In the genomic region with DNA sequence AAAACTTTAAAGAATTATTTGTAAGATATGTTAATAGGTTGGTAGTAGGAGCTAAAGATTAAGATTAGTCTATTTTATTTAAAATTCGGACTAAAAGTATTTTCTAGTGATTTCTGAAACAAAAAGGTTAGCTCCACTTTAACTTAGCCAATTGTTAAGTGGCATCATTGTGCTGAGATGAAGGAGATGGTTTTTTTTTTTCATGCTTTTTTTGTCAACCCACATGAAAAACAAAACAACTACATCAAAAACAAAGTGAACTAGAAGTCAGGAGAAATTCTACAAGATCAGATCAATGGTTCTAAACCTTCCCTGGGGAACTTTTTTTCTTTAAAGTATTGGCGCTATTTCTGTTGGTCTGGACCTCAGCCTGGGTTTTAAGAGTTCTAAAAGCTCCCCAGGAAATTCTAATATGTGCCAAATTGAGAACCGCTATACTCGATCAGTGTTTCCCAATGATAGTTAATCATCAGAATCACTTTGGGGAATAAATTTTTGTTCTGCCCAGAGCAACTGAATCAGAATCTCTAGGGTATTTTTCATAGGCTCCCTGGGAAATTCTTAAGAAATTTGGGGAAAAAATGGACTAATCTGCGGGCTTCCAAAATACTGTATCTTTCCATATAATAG, we compare ENCODE assay signal across 19 cellular contexts. TPM values are rescaled to one million over a fixed set of nuclear protein-coding genes. Genes with fewer than 3 reads are reported as not detected.
A peak's percentile ranks its signal among the peaks of the same experiment; 100 is the strongest.
DNase-seq lines count a peak whose midpoint lies in the region; ATAC-seq, FAIRE-seq and TF ChIP-seq lines count a peak whose summit lies in the region.
"Had no signal": no experiment of that assay in that cellular context is flagged by ENCODE, and none has a peak within 500 bp of the region (broad histone marks: within the 10 kb centered on the region; RNA-seq: fewer than 3 reads in every experiment).

No MANE protein-coding gene starts in this region.

- H3K4me1 ChIP-seq in right lobe of liver (peaks cover 0 to 23% (median 3%) of the 10 kb centered on the region in 4 donors), HepG2 (ENCODE audit: insufficient read depth, low read length) (peaks cover 23% of the 10 kb centered on the region), mesenchymal stem cell (ENCODE audit: control insufficient read depth, insufficient read depth, low read depth, low read length) (no peaks in the 10 kb centered on the region), tibial artery (peaks cover 0 to 29% (median 6%) of the 10 kb centered on the region in 4 donors)
- H3K4me1 ChIP-seq: SJSA1 had no signal

- TF ChIP-seq POLR2A in right lobe of liver (IDR thresholded peaks at IDR 0.05) (no peak), HepG2 (IDR thresholded peaks at IDR 0.05; ENCODE audit: insufficient read depth in 1 of 2, low read depth in 2 of 2, low read length in 2 of 2) (no peak)

- BruUV-seq in HepG2 (replicated peaks; lab: Mats Ljungman, UMichigan): no TSS peak

- peaks cover 7% of the 10 kb centered on the region for H3K79me1 ChIP-seq in mesenchymal stem cell (replicated peaks; ENCODE audit: low read length, poor library complexity, severe bottlenecking)

- no peak overlapping the region for H4K91ac ChIP-seq in mesenchymal stem cell (ENCODE audit: low read length)

- no peak for ATAC-seq in right lobe of liver
- no peak for ATAC-seq in HepG2
- ATAC-seq: right cardiac atrium had no signal

- H4K20me1 ChIP-seq in HepG2 (ENCODE audit: insufficient read depth, low read length): no peaks in the 10 kb centered on the region
- H4K20me1 ChIP-seq in SU-DHL-6 (ENCODE audit: low read depth, low read length): no peaks in the 10 kb centered on the region

- no peak for DNase-seq in right lobe of liver
- no peak for DNase-seq in HepG2 (ENCODE audit: low spot score)
- DNase-seq in mesenchymal stem cell: no peak
- no peak for DNase-seq in tibial artery
- DNase-seq in NCI-H510A (lab: John Stamatoyannopoulos, UW): no peak
- DNase-seq in epidermal melanocyte (ENCODE audit: insufficient read length, low spot score): no peak
- DNase-seq in T-helper 1 cell: no peak
- DNase-seq: activated gamma-delta T cell, GDM1, head of caudate nucleus, mammary epithelial cell, NCI-H146, NCI-H446, right cardiac atrium, testis had no signal

- H3K9me3 ChIP-seq in right lobe of liver (no peaks in the 10 kb centered on the region), HepG2 (ENCODE audit: low read length) (no peaks in the 10 kb centered on the region), SU-DHL-6 (ENCODE audit: insufficient read depth, low read length) (no peaks in the 10 kb centered on the region), mesenchymal stem cell (ENCODE audit: control insufficient read depth, low read length) (no peaks in the 10 kb centered on the region), tibial artery (no peaks in the 10 kb centered on the region)
- H3K9me3 ChIP-seq: SJSA1, testis had no signal

- H3K4ac ChIP-seq in mesenchymal stem cell (ENCODE audit: low read depth in 1 of 2, low read length in 2 of 2): no peak overlapping the region

- no peak overlapping the region for H3K23ac ChIP-seq in mesenchymal stem cell (ENCODE audit: low read length in 2 of 2)

- no peak for TF ChIP-seq RAD21 in HepG2 (CRISPR knock-in tag; IDR thresholded peaks at IDR 0.05)

- POLR2A ChIA-PET in HepG2 (lab: Yijun Ruan, JAX): interaction anchor here (1.0 kb wide), 1 partner anchor 23 kb away, joined by 5 read pairs; a partner anchor contains a TSS

- H3K9ac ChIP-seq in HepG2 (ENCODE audit: insufficient read depth, low read depth, low read length) (no peak overlapping the region), SU-DHL-6 (ENCODE audit: low read length) (no peak overlapping the region), mesenchymal stem cell (ENCODE audit: low read length) (peak overlapping the region; percentile 100)

- H3K18ac ChIP-seq in mesenchymal stem cell (ENCODE audit: low read depth in 1 of 2, low read length in 2 of 2): no peak overlapping the region

- 42% methylated on average over 5 of the region's 5 CpGs for WGBS in right lobe of liver (ENCODE audit: insufficient coverage, low coverage, low lambda C conversion rate, missing lambda C conversion rate)
- 97% methylated on average over 5 of the region's 5 CpGs for WGBS in HepG2 (ENCODE audit: low lambda C conversion rate)
- WGBS in mesenchymal stem cell: 100% methylated on average over 3 of the region's 5 CpGs

- TF ChIP-seq CTCF in right lobe of liver (IDR thresholded peaks at IDR 0.05) (no peak), HepG2 (CRISPR knock-in tag; IDR thresholded peaks at IDR 0.05) (no peak), SU-DHL-6 (IDR thresholded peaks at IDR 0.05; ENCODE audit: insufficient read depth, low read length, poor library complexity, severe bottlenecking) (no peak), tibial artery (IDR thresholded peaks at IDR 0.05) (no peak)

- peaks cover 36% of the 10 kb centered on the region for H3F3A ChIP-seq in SU-DHL-6 (ENCODE audit: insufficient read depth)

- peak overlapping the region in 2 of 3 donors; percentile 22 to 32 for H3K27ac ChIP-seq in right lobe of liver
- H3K27ac ChIP-seq in HepG2 (ENCODE audit: extremely low read length, insufficient read depth, low read length): no peak overlapping the region
- H3K27ac ChIP-seq in SU-DHL-6 (ENCODE audit: low read depth, low read length): no peak overlapping the region
- H3K27ac ChIP-seq in mesenchymal stem cell (ENCODE audit: low read length, poor library complexity, severe bottlenecking): no peak overlapping the region
- peak overlapping the region; percentile 100 for H3K27ac ChIP-seq in tibial artery
- H3K27ac ChIP-seq: epithelial cell of prostate, SJSA1, testis had no signal

- intact Hi-C loops in right lobe of liver (cut with DNase I): no loop called here
- intact Hi-C loops in HepG2 (cut with micrococcal nuclease; ENCODE audit: unreplicated experiment): no loop called here
- intact Hi-C loops in tibial artery (cut with DNase I; ENCODE audit: low total_unique reads): loop anchor here (10.0 kb wide), 1 partner anchor 383 kb away; a partner anchor contains a TSS

- no peak overlapping the region for H3K14ac ChIP-seq in mesenchymal stem cell (ENCODE audit: low read length in 2 of 2)

- no peaks in the 10 kb centered on the region for H3K9me2 ChIP-seq in SU-DHL-6 (replicated peaks; ENCODE audit: insufficient read depth, low read length)

- H4K8ac ChIP-seq in mesenchymal stem cell (ENCODE audit: low read length): no peak overlapping the region

- in situ Hi-C loops in HepG2 (cut with HindIII; ENCODE audit: extremely low pct_ligation_motif_present, low pct_unique_long_range_greater_than_20kb): no loop called here

- no peak overlapping the region for H3K4me3 ChIP-seq in right lobe of liver
- no peak overlapping the region for H3K4me3 ChIP-seq in HepG2 (replicated peaks in 1 of 3; ENCODE audit: insufficient read depth in 1 of 3, low read depth in 2 of 3, low read length in 3 of 3)
- no peak overlapping the region for H3K4me3 ChIP-seq in SU-DHL-6 (ENCODE audit: insufficient read depth, low read length, poor library complexity, severe bottlenecking)
- peak overlapping the region in 1 of 2 experiments; percentile 93 for H3K4me3 ChIP-seq in mesenchymal stem cell (ENCODE audit: insufficient read depth in 1 of 2, low read depth in 1 of 2, low read length in 2 of 2)
- H3K4me3 ChIP-seq in tibial artery: no peak overlapping the region
- H3K4me3 ChIP-seq: SJSA1, testis had no signal

- H2BK15ac ChIP-seq in mesenchymal stem cell (ENCODE audit: low read depth, poor library complexity, severe bottlenecking): no peak overlapping the region

- no peak for TF ChIP-seq EP300 in HepG2 (IDR thresholded peaks at IDR 0.05; ENCODE audit: low read depth in 2 of 2, low read length in 2 of 2)
- TF ChIP-seq EP300 in HepG2 (CRISPR knock-in tag; IDR thresholded peaks at IDR 0.05; ENCODE audit: borderline replicate concordance): no peak

- no peaks in the 10 kb centered on the region for H3K36me3 ChIP-seq in right lobe of liver
- no peaks in the 10 kb centered on the region for H3K36me3 ChIP-seq in HepG2 (replicated peaks in 1 of 2; ENCODE audit: control insufficient read depth in 1 of 2, insufficient read depth in 2 of 2, low read length in 2 of 2)
- H3K36me3 ChIP-seq in SU-DHL-6 (ENCODE audit: low read length): no peaks in the 10 kb centered on the region
- no peaks in the 10 kb centered on the region for H3K36me3 ChIP-seq in mesenchymal stem cell (ENCODE audit: control insufficient read depth in 1 of 2, insufficient read depth in 2 of 2, low read depth in 1 of 2, low read length in 2 of 2)
- H3K36me3 ChIP-seq in tibial artery: no peaks in the 10 kb centered on the region

- H2AFZ ChIP-seq in HepG2 (ENCODE audit: low read length): no peak overlapping the region
- no peak overlapping the region for H2AFZ ChIP-seq in SU-DHL-6 (ENCODE audit: low read depth, low read length, severe bottlenecking)
- H2AFZ ChIP-seq in mesenchymal stem cell (ENCODE audit: low read depth, low read length): no peak overlapping the region

- no peak for FAIRE-seq in HepG2 (lab: Jason Lieb, UNC)
- FAIRE-seq: islet of Langerhans had no signal

- CTCF ChIA-PET in HepG2 (lab: Yijun Ruan, JAX; ENCODE audit: low intra/inter-chr PET ratio, low total read pairs): no interaction called here

- H3K27me3 ChIP-seq in right lobe of liver (no peaks in the 10 kb centered on the region), HepG2 (ENCODE audit: control insufficient read depth in 1 of 2, insufficient read depth in 2 of 2, low read length in 2 of 2) (no peaks in the 10 kb centered on the region; a peak in 1 of 5 replicates), SU-DHL-6 (ENCODE audit: low read length) (no peaks in the 10 kb centered on the region), mesenchymal stem cell (ENCODE audit: control insufficient read depth in 1 of 2, insufficient read depth in 1 of 2, low read length in 2 of 2) (no peaks in the 10 kb centered on the region), tibial artery (no peaks in the 10 kb centered on the region)
- H3K27me3 ChIP-seq: SJSA1, testis had no signal

- H2BK120ac ChIP-seq in mesenchymal stem cell (ENCODE audit: low read depth, low read length): no peak overlapping the region

- no peak overlapping the region for H2AK5ac ChIP-seq in mesenchymal stem cell (ENCODE audit: low read length, severe bottlenecking)

- no peak overlapping the region for H3K4me2 ChIP-seq in HepG2 (ENCODE audit: low read depth, low read length)
- H3K4me2 ChIP-seq in SU-DHL-6 (ENCODE audit: low read depth, low read length, poor library complexity, severe bottlenecking): peak overlapping the region; percentile 89
- H3K4me2 ChIP-seq in mesenchymal stem cell (ENCODE audit: low read length, poor library complexity, severe bottlenecking): no peak overlapping the region

- H2BK5ac ChIP-seq in mesenchymal stem cell (ENCODE audit: low read depth, low read length, poor library complexity, severe bottlenecking): no peak overlapping the region

- H2BK12ac ChIP-seq in mesenchymal stem cell (ENCODE audit: low read length in 2 of 2): no peak overlapping the region

- H3K79me2 ChIP-seq in HepG2 (ENCODE audit: insufficient read depth, low read length) (no peaks in the 10 kb centered on the region), SU-DHL-6 (ENCODE audit: insufficient read depth, low read length) (no peaks in the 10 kb centered on the region)

RNA-seq across cellular contexts. Expression of a gene that starts 2.3 kb away (rescaled TPM):
- total RNA-seq in right lobe of liver: 1 to 10 TPM; 1.2 to 4.3 (median 2.5) TPM
- total RNA-seq in HepG2 (2016; rRNA removed; fragmentation: Illumina TruSeq; extraction: Trizol): 0.88 and 0.93 TPM in 2 replicates
- 0.88 and 0.91 TPM in 2 replicates for total RNA-seq in HepG2 (2016; cell fraction: cytosol; rRNA removed; fragmentation: Illumina TruSeq; extraction: Trizol; ENCODE audit: low read depth)
- total RNA-seq in HepG2 (2016; cell fraction: insoluble cytoplasmic fraction; rRNA removed; fragmentation: Illumina TruSeq; extraction: Trizol): 0.97 and 1.3 TPM in 2 replicates
- total RNA-seq in HepG2 (2016; cell fraction: membrane; rRNA removed; fragmentation: Illumina TruSeq; extraction: Trizol): 0.65 and 1.5 TPM in 2 replicates
- total RNA-seq in HepG2 (2016; cell fraction: nucleus; rRNA removed; fragmentation: Illumina TruSeq; extraction: Trizol): 1.0 and 1.2 TPM in 2 replicates
- 0.71 TPM in 2 replicates for polyA plus RNA-seq in HepG2 (2011; rRNA removed)
- 0.32 and 0.45 TPM in 2 replicates for polyA plus RNA-seq in HepG2 (2011; cell fraction: cytosol; rRNA removed)
- polyA plus RNA-seq in HepG2 (2011; cell fraction: nucleus; rRNA removed): 0.64 and 0.68 TPM in 2 replicates
- polyA plus RNA-seq in HepG2 (2012): 2.1 and 3.0 TPM in 2 replicates
- polyA plus RNA-seq in HepG2 (2016; cell fraction: cytosol; fragmentation: Illumina TruSeq; extraction: Trizol; ENCODE audit: low read depth): 0.15 and 0.17 TPM in 2 replicates
- 0.79 and 0.92 TPM in 2 replicates for polyA plus RNA-seq in HepG2 (2016; cell fraction: insoluble cytoplasmic fraction; fragmentation: Illumina TruSeq; extraction: Trizol; ENCODE audit: low read depth)
- polyA plus RNA-seq in HepG2 (2016; cell fraction: membrane; fragmentation: Illumina TruSeq; extraction: Trizol; ENCODE audit: low read depth): 0.20 and 0.23 TPM in 2 replicates
- polyA plus RNA-seq in HepG2 (2016; cell fraction: nucleus; fragmentation: Illumina TruSeq; extraction: Trizol; ENCODE audit: insufficient read depth, low read depth): 0.59 and 1.0 TPM in 2 replicates
- polyA minus RNA-seq in HepG2 (2011; rRNA and poly(A)+ RNA removed; ENCODE audit: low replicate concordance): 0.77 and 1.3 TPM in 2 replicates
- 1.1 and 1.9 TPM in 2 replicates for polyA minus RNA-seq in HepG2 (2011; cell fraction: cytosol; rRNA and poly(A)+ RNA removed)
- polyA minus RNA-seq in HepG2 (2011; cell fraction: nucleus; rRNA and poly(A)+ RNA removed): 2.7 and 3.0 TPM in 2 replicates
- 4.2 TPM for polyA plus RNA-seq in mesenchymal stem cell (2013, experiment 1 of 2)
- polyA plus RNA-seq in mesenchymal stem cell (2013, experiment 2 of 2): 4.2 TPM

RNA-seq across cellular contexts. Expression of a gene that starts 22.9 kb away (rescaled TPM):
- 10 to 100 TPM in 2 of 6 experiments, 1 to 10 TPM in 4; 3.4 to 34.4 (median 4.5) TPM for total RNA-seq in right lobe of liver
- 15.4 and 17.0 TPM in 2 replicates for total RNA-seq in HepG2 (2016; rRNA removed; fragmentation: Illumina TruSeq; extraction: Trizol)
- 4.5 and 4.8 TPM in 2 replicates for total RNA-seq in HepG2 (2016; cell fraction: cytosol; rRNA removed; fragmentation: Illumina TruSeq; extraction: Trizol; ENCODE audit: low read depth)
- total RNA-seq in HepG2 (2016; cell fraction: insoluble cytoplasmic fraction; rRNA removed; fragmentation: Illumina TruSeq; extraction: Trizol): 14.3 and 14.7 TPM in 2 replicates
- 6.5 and 7.4 TPM in 2 replicates for total RNA-seq in HepG2 (2016; cell fraction: membrane; rRNA removed; fragmentation: Illumina TruSeq; extraction: Trizol)
- 32.0 and 35.0 TPM in 2 replicates for total RNA-seq in HepG2 (2016; cell fraction: nucleus; rRNA removed; fragmentation: Illumina TruSeq; extraction: Trizol)
- polyA plus RNA-seq in HepG2 (2011; rRNA removed): 4.2 and 4.5 TPM in 2 replicates
- 1.3 and 3.8 TPM in 2 replicates for polyA plus RNA-seq in HepG2 (2011; cell fraction: cytosol; rRNA removed)
- polyA plus RNA-seq in HepG2 (2011; cell fraction: nucleus; rRNA removed): 6.5 and 6.8 TPM in 2 replicates
- 13.4 and 18.0 TPM in 2 replicates for polyA plus RNA-seq in HepG2 (2012)
- polyA plus RNA-seq in HepG2 (2016; cell fraction: cytosol; fragmentation: Illumina TruSeq; extraction: Trizol; ENCODE audit: low read depth): 2.8 and 3.1 TPM in 2 replicates
- polyA plus RNA-seq in HepG2 (2016; cell fraction: insoluble cytoplasmic fraction; fragmentation: Illumina TruSeq; extraction: Trizol; ENCODE audit: low read depth): 15.5 and 16.2 TPM in 2 replicates
- polyA plus RNA-seq in HepG2 (2016; cell fraction: membrane; fragmentation: Illumina TruSeq; extraction: Trizol; ENCODE audit: low read depth): 5.7 and 6.2 TPM in 2 replicates
- polyA plus RNA-seq in HepG2 (2016; cell fraction: nucleus; fragmentation: Illumina TruSeq; extraction: Trizol; ENCODE audit: insufficient read depth, low read depth): 46.3 and 53.9 TPM in 2 replicates
- polyA minus RNA-seq in HepG2 (2011; rRNA and poly(A)+ RNA removed; ENCODE audit: low replicate concordance): 0.63 and 0.78 TPM in 2 replicates
- 4.6 and 5.2 TPM in 2 replicates for polyA minus RNA-seq in HepG2 (2011; cell fraction: cytosol; rRNA and poly(A)+ RNA removed)
- 20.6 and 20.8 TPM in 2 replicates for polyA minus RNA-seq in HepG2 (2011; cell fraction: nucleus; rRNA and poly(A)+ RNA removed)
- polyA plus RNA-seq in mesenchymal stem cell (2013, experiment 1 of 2): 11.3 TPM
- polyA plus RNA-seq in mesenchymal stem cell (2013, experiment 2 of 2): 8.1 TPM

Comparison
In these comparisons a context has a peak if more than half of its experiments do, and no peak if none do; other contexts are left out.
1. H3K27ac ChIP-seq: peak in right lobe of liver (2 of 3) and tibial artery (2 of 2); none in HepG2 (single experiment), SU-DHL-6 (single experiment) and mesenchymal stem cell (single experiment).